Comparison of ENCODE assay signal across 15 cellular contexts in the genomic region with DNA sequence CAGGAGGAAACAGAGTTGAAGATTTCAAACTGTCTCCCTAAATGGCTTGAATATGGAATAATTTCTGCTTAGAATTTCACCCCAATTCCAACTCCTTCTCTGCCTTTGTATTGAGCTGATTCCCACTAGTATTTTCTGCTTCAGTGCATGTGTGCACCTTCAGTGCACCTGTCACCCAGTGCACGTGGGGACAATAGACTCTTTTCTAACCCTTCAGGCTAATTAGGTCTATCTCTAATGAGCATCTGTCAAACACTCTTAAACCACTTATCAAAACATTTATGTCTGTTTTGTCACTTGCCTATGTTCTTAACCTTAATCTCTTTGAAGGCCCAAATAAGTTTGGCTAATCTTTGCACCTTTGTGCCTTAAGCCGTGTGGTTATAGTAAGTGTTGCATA.
"Had no signal": no experiment of that assay in that cellular context is flagged by ENCODE, and none has a peak within 500 bp of the region (broad histone marks: within the 10 kb centered on the region; RNA-seq: fewer than 3 reads in every experiment).

No MANE protein-coding gene starts in this region.

- H3K27me3 ChIP-seq: neutrophil had no signal

- H3K4me1 ChIP-seq: parathyroid adenoma had no signal

- DNase-seq: activated B cell treated with CpG ODN at 0.5 μM for 24 hours; activated CD4-positive, alpha-beta T cell treated with anti-CD3 and anti-CD28 coated beads for 48 hours; activated gamma-delta T cell treated with Interleukin-2 at 50 U/mL for 16 hours; amniotic stem cell; caudate nucleus; effector CD4-positive, alpha-beta T cell; foreskin fibroblast; glutamatergic neuron; left ventricle myocardium superior; mesenchymal stem cell; naive thymus-derived CD8-positive, alpha-beta T cell; retina; stimulated activated CD4-positive, alpha-beta T cell treated with anti-CD3 and anti-CD28 coated beads, Interleukin-2, amount 100 ng/mL, for 48 hours had no signal

- H3K36me3 ChIP-seq: neutrophil had no signal

- H3K27ac ChIP-seq: neutrophil, parathyroid adenoma had no signal

- H3K9me3 ChIP-seq: neutrophil had no signal
